Comparison of ENCODE assay signal across 22 cellular contexts in the genomic region with DNA sequence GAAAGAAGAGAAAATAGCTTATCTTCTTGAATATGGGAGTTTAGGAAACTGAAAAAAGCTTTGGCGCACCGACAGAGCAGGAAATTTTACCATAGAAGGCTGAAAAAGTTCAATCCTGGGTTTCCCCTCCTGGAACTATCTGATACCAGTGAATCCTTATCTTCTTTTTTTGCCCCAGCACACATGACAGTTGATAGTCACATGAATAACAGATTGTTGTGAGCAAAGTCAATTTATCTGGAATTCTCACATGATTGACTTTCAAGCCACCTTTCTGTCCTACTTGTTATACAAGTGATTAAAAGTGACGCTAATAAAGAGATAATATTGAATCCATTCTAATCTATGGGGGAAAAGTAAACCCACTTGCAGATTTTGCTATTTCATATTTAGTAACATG.
DNase-seq lines count a peak whose midpoint lies in the region; FAIRE-seq and TF ChIP-seq lines count a peak whose summit lies in the region.
"Had no signal": no experiment of that assay in that cellular context is flagged by ENCODE, and none has a peak within 500 bp of the region (broad histone marks: within the 10 kb centered on the region; RNA-seq: fewer than 3 reads in every experiment).

No MANE protein-coding gene starts in this region.

- H3K4me1 ChIP-seq in H1 (replicated peaks in 1 of 4; ENCODE audit: control insufficient read depth in 3 of 4, insufficient read depth in 4 of 4, low read length in 3 of 4) (no peaks in the 10 kb centered on the region), hepatocyte (ENCODE audit: insufficient read depth) (no peaks in the 10 kb centered on the region)
- H3K4me1 ChIP-seq: A549, Caco-2 had no signal

- FAIRE-seq in H1 (lab: Jason Lieb, UNC): no peak
- FAIRE-seq: A549, D721Med, G401.6, GM12891, GM19239 had no signal

- peaks cover 4% of the 10 kb centered on the region for H3K36me3 Mint-ChIP-seq in osteocyte (ENCODE audit: unreplicated experiment)
- H3K36me3 Mint-ChIP-seq: CD8-positive, alpha-beta T cell had no signal

- H2AFZ ChIP-seq in H1 (ENCODE audit: low read length): peak overlapping the region; percentile 26; the same call in 1 of the 2 replicates
- H2AFZ ChIP-seq in hepatocyte: no peak overlapping the region

- POLR2A ChIA-PET in H1 (lab: Charles Lee; ENCODE audit: partially characterized antibody): no interaction called here

- no peaks in the 10 kb centered on the region for H3K23me2 ChIP-seq in H1 (ENCODE audit: low read depth, low read length)

- H3K79me2 ChIP-seq in H1 (ENCODE audit: control insufficient read depth in 1 of 2, insufficient read depth in 2 of 2, low read length in 2 of 2): no peaks in the 10 kb centered on the region
- no peaks in the 10 kb centered on the region for H3K79me2 ChIP-seq in hepatocyte

- H3K4me1 Mint-ChIP-seq in osteocyte (ENCODE audit: unreplicated experiment): peaks cover 27% of the 10 kb centered on the region
- H3K4me1 Mint-ChIP-seq: B cell had no signal

- no peaks in the 10 kb centered on the region for H3K27me3 ChIP-seq in H1 (replicated peaks in 1 of 4; ENCODE audit: control insufficient read depth in 3 of 4, extremely low read depth in 1 of 4, insufficient read depth in 3 of 4, low read length in 3 of 4)
- no peaks in the 10 kb centered on the region for H3K27me3 ChIP-seq in hepatocyte
- H3K27me3 ChIP-seq: BLaER1 treated with 17β-estradiol and CSF1 and Interleukin-3, amounts not matched to agents 10 nM and 100 nM had no signal

- TF ChIP-seq CTCF in H1 (IDR thresholded peaks at IDR 0.05; ENCODE audit: control extremely low read depth in 1 of 3, insufficient read depth in 1 of 3, low read depth in 1 of 3, low read length in 3 of 3): no peak
- TF ChIP-seq CTCF in hepatocyte (IDR thresholded peaks at IDR 0.05; ENCODE audit: poor library complexity): no peak
- TF ChIP-seq CTCF in osteocyte (IDR thresholded peaks at IDR 0.05): no peak

- no peak overlapping the region for H2BK120ac ChIP-seq in H1 (replicated peaks; ENCODE audit: low read depth, low read length)

- no peak for TF ChIP-seq RAD21 in H1 (IDR thresholded peaks at IDR 0.05 in 1 of 2, conservative IDR thresholded peaks at IDR 0.05 in 1 of 2; ENCODE audit: low read depth in 2 of 2, low read length in 2 of 2)

- H3K4ac ChIP-seq in H1 (replicated peaks; ENCODE audit: insufficient read length, low read depth, low read length): no peak overlapping the region

- H3K56ac ChIP-seq in H1 (replicated peaks; ENCODE audit: insufficient read length, low read depth, low read length): no peak overlapping the region

- H2AK5ac ChIP-seq in H1 (ENCODE audit: low read depth, low read length): no peak overlapping the region

- CTCF ChIA-PET in H1 (lab: Charles Lee; ENCODE audit: partially characterized antibody): interaction anchor here (1.4 kb wide), 1 partner anchor 25 kb away, joined by 4 read pairs; no protein-coding TSS in a partner anchor

- no peak overlapping the region for H2BK12ac ChIP-seq in H1 (ENCODE audit: low read depth, low read length)

- H2BK5ac ChIP-seq in H1 (ENCODE audit: low read depth, low read length): no peak overlapping the region

- H3K9ac ChIP-seq in H1 (replicated peaks in 1 of 4; ENCODE audit: extremely low read depth in 1 of 4, low read depth in 3 of 4, low read length in 3 of 4): no peak overlapping the region
- H3K9ac ChIP-seq: BLaER1 treated with 17β-estradiol and CSF1 and Interleukin-3, amounts not matched to agents 10 nM and 100 nM had no signal

- H3K4me3 ChIP-seq in H1 (ENCODE audit: extremely low read depth in 1 of 4, insufficient read depth in 2 of 4, low read depth in 3 of 4, low read length in 4 of 4) (no peak overlapping the region), hepatocyte (no peak overlapping the region)
- H3K4me3 ChIP-seq: A549; BLaER1 treated with 17β-estradiol and CSF1 and Interleukin-3, amounts not matched to agents 10 nM and 100 nM had no signal

- peaks cover 7% of the 10 kb centered on the region for H3K9me3 Mint-ChIP-seq in osteocyte (ENCODE audit: unreplicated experiment)
- H3K9me3 Mint-ChIP-seq: CD4-positive, alpha-beta T cell; CD8-positive, alpha-beta T cell had no signal

- no peak overlapping the region for H4K5ac ChIP-seq in H1 (ENCODE audit: insufficient read length, low read depth, low read length)

- no peak overlapping the region for H3K4me2 ChIP-seq in H1 (ENCODE audit: insufficient read depth in 1 of 2, low read depth in 2 of 2, low read length in 2 of 2)
- no peak overlapping the region for H3K4me2 ChIP-seq in hepatocyte
- H3K4me2 ChIP-seq: A549; BLaER1 treated with 17β-estradiol and CSF1 and Interleukin-3, amounts not matched to agents 10 nM and 100 nM had no signal

- no peaks in the 10 kb centered on the region for H3K9me2 ChIP-seq in hepatocyte (replicated peaks; ENCODE audit: insufficient read depth)

- H3K14ac ChIP-seq in H1 (ENCODE audit: insufficient read length): no peak overlapping the region

- 76% methylated on average over 3 of the region's 3 CpGs; no CpG with 5 or more reads in 1 of the 2 experiments for WGBS in H1 (ENCODE audit: extremely low coverage in 1 of 2, insufficient coverage in 1 of 2, insufficient read length in 1 of 2, insufficient replicate concordance in 2 of 2, low coverage in 1 of 2, low lambda C conversion rate in 2 of 2, missing lambda C conversion rate in 1 of 2), 2 experiments
- WGBS in hepatocyte (ENCODE audit: low lambda C conversion rate, missing lambda C conversion rate): 61% methylated on average over 3 of the region's 3 CpGs

- H2BK15ac ChIP-seq in H1 (ENCODE audit: low read length): no peak overlapping the region

- no peak overlapping the region for H4K91ac ChIP-seq in H1 (replicated peaks; ENCODE audit: insufficient read length, low read length)

- TF ChIP-seq EP300 in H1 (IDR thresholded peaks at IDR 0.05; ENCODE audit: borderline replicate concordance in 1 of 2, low read depth in 2 of 2, low read length in 2 of 2): no peak

- no peaks in the 10 kb centered on the region for H3K9me3 ChIP-seq in H1 (ENCODE audit: insufficient read depth in 2 of 2, low read depth in 1 of 2, low read length in 1 of 2)
- no peaks in the 10 kb centered on the region for H3K9me3 ChIP-seq in hepatocyte (ENCODE audit: low read depth)
- H3K9me3 ChIP-seq: A549, Caco-2 had no signal

- TF ChIP-seq POLR2A in H1 (IDR thresholded peaks at IDR 0.05; ENCODE audit: control extremely low read depth in 1 of 2, low read depth in 2 of 2, low read length in 2 of 2): no peak

- no peaks in the 10 kb centered on the region for H3K79me1 ChIP-seq in H1 (ENCODE audit: low read depth, low read length)

- H3K27ac Mint-ChIP-seq in osteocyte (ENCODE audit: unreplicated experiment): no peak overlapping the region
- H3K27ac Mint-ChIP-seq: B cell; CD4-positive, alpha-beta T cell; CD8-positive, alpha-beta T cell had no signal

- H3K27ac ChIP-seq in H1 (ENCODE audit: low read depth, low read length) (no peak overlapping the region), hepatocyte (peak overlapping the region; percentile 49)
- H3K27ac ChIP-seq: 22Rv1; A549; BLaER1 treated with 17β-estradiol and CSF1 and Interleukin-3, amounts not matched to agents 10 nM and 100 nM; C4-2B had no signal

- no peak overlapping the region for H3K4me3 Mint-ChIP-seq in osteocyte (ENCODE audit: unreplicated experiment)
- H3K4me3 Mint-ChIP-seq: B cell; CD4-positive, alpha-beta T cell; CD8-positive, alpha-beta T cell had no signal

- H2BK20ac ChIP-seq in H1 (ENCODE audit: low read length): no peak overlapping the region

- H4K8ac ChIP-seq in H1 (ENCODE audit: extremely low read depth, insufficient read depth, low read length): no peak overlapping the region

- DNase-seq in OCI-M1 (lab: John Stamatoyannopoulos, UW) (peak; percentile 19), H1 (ENCODE audit: low read depth in 1 of 2, low spot score in 2 of 2) (no peak), hepatocyte (ENCODE audit: low spot score) (no peak), NCI-H2107 treated with DMSO at 0.1 percent for 48 hours (lab: John Stamatoyannopoulos, UW; ENCODE audit: unreplicated experiment) (no peak), osteocyte (ENCODE audit: extremely low spot score, unreplicated experiment) (no peak), NCI-H2171 treated with DMSO at 0.1 percent for 48 hours (lab: John Stamatoyannopoulos, UW) (no peak)
- DNase-seq: AML-193; Caco-2; Calu3; CD4-positive, alpha-beta T cell; CD8-positive, alpha-beta T cell; DMS79 treated with DMSO at 0.1 percent for 48 hours; GF-D8 had no signal

- no peaks in the 10 kb centered on the region for H4K20me1 ChIP-seq in H1 (replicated peaks in 1 of 2; ENCODE audit: control insufficient read depth in 1 of 2, insufficient read depth in 2 of 2, low read length in 2 of 2)
- no peaks in the 10 kb centered on the region for H4K20me1 ChIP-seq in hepatocyte (ENCODE audit: insufficient read depth, poor library complexity, severe bottlenecking)
- H4K20me1 ChIP-seq: BLaER1 treated with 17β-estradiol and CSF1 and Interleukin-3, amounts not matched to agents 10 nM and 100 nM had no signal

- H3K18ac ChIP-seq in H1 (ENCODE audit: extremely low read depth, low read length): no peak overlapping the region

- H3K27me3 Mint-ChIP-seq in osteocyte (ENCODE audit: unreplicated experiment): no peaks in the 10 kb centered on the region

- no peaks in the 10 kb centered on the region for H3K36me3 ChIP-seq in H1 (ENCODE audit: control insufficient read depth in 2 of 4, insufficient read depth in 4 of 4, low read length in 3 of 4)
- no peaks in the 10 kb centered on the region for H3K36me3 ChIP-seq in hepatocyte (replicated peaks; ENCODE audit: insufficient read depth, low read depth)
- H3K36me3 ChIP-seq: BLaER1 treated with 17β-estradiol and CSF1 and Interleukin-3, amounts not matched to agents 10 nM and 100 nM had no signal

- no peak overlapping the region for H3K23ac ChIP-seq in H1 (ENCODE audit: insufficient read length)

TF ChIP-seq in H1, 55 proteins besides CTCF, POLR2A, EP300 and RAD21:
- no peak for TF ChIP-seq BACH1 (IDR thresholded peaks at IDR 0.05; ENCODE audit: low read length)
- TF ChIP-seq SP1 (IDR thresholded peaks at IDR 0.05; ENCODE audit: low read depth, low read length): no peak
- TF ChIP-seq KDM4A (IDR thresholded peaks at IDR 0.05; ENCODE audit: low read depth, low read length, severe bottlenecking): no peak
- TF ChIP-seq ZNF274 (IDR thresholded peaks at IDR 0.05; ENCODE audit: borderline replicate concordance, extremely low read depth, low read length): no peak
- no peak for TF ChIP-seq TCF12 (IDR thresholded peaks at IDR 0.05; ENCODE audit: low read depth, low read length)
- TF ChIP-seq BCL11A (IDR thresholded peaks at IDR 0.05; ENCODE audit: low read depth in 2 of 2, low read length in 2 of 2): no peak
- TF ChIP-seq TAF7 (optimal IDR thresholded peaks at IDR 0.05; ENCODE audit: borderline replicate concordance, low read depth, low read length): no peak
- TF ChIP-seq MAFK (IDR thresholded peaks at IDR 0.05; ENCODE audit: low read depth, low read length): no peak
